Comparison of ENCODE assay signal across 12 cellular contexts in the genomic region with DNA sequence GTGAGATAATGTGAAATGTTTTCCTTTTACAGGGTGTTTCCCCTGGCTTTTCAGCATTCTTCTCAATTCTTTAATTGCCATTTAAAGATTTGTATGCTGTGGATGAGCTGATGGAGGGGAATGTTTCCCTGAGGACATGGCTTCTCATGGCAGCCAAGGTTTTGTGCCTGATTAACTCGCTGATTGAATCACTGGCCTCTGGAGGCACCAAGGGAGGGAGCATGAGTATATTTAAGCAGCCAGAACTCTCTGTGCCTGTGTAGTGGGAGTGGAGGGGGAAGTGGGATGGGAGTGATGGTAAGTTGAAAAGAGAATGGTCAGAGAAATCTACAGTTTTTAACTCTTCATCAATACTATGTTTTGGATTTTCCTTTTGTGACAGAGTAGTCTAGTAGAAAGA.
DNase-seq lines count a peak whose midpoint lies in the region; ATAC-seq and TF ChIP-seq lines count a peak whose summit lies in the region.
"Had no signal": no experiment of that assay in that cellular context is flagged by ENCODE, and none has a peak within 500 bp of the region (broad histone marks: within the 10 kb centered on the region; RNA-seq: fewer than 3 reads in every experiment).

No MANE protein-coding gene starts in this region.

- H3K4me2 ChIP-seq in BLaER1, result peak overlapping the region; percentile 48
- no peak overlapping the region for H3K4me2 ChIP-seq in parathyroid adenoma (ENCODE audit: low read length)

- no TSS peak for BruUV-seq in Panc1 (replicated peaks; lab: Mats Ljungman, UMichigan)

- CTCF ChIA-PET in Panc1 (lab: Charles Lee), result no interaction called here

- 28 to 54% methylated on average over 1 of the region's 1 CpG for WGBS in esophagus, 2 donors

- DNase-seq in Panc1 (ENCODE audit: low read depth, low spot score) (no peak), SHP77 (lab: John Stamatoyannopoulos, UW) (no peak), CD1c-positive myeloid dendritic cell (ENCODE audit: extremely low spot score) (no peak), H4 (ENCODE audit: low spot score) (no peak)
- DNase-seq: brain microvascular endothelial cell; foreskin keratinocyte; stimulated activated CD4-positive, alpha-beta T cell treated with anti-CD3 and anti-CD28 coated beads, Interleukin-2, amount 100 ng/mL, for 24 hours; upper lobe of right lung had no signal

- no peak for ATAC-seq in Panc1
- no peak for ATAC-seq in HG03108 (IDR thresholded peaks at IDR 0.05; ENCODE audit: unreplicated experiment)
- ATAC-seq: foreskin keratinocyte, upper lobe of right lung had no signal

- H3K4me1 ChIP-seq in BLaER1, result peaks cover 62% of the 10 kb centered on the region
- H3K4me1 ChIP-seq in Panc1 (ENCODE audit: control insufficient read depth, insufficient read depth, low read length), result no peaks in the 10 kb centered on the region
- peaks cover 2 to 17% of the 10 kb centered on the region in 2 donors for H3K4me1 ChIP-seq in esophagus (ENCODE audit: control insufficient read depth in 2 of 2, insufficient read depth in 2 of 2, low read length in 1 of 2)
- H3K4me1 ChIP-seq in parathyroid adenoma, result peaks cover 4% of the 10 kb centered on the region

- intact Hi-C loops in Panc1 (cut with micrococcal nuclease; ENCODE audit: unreplicated experiment), result no loop called here

- in situ Hi-C loops in Panc1 (cut with HindIII; ENCODE audit: low pct_unique_long_range_greater_than_20kb, low sequenced_read_pairs), result no loop called here

- H4K20me1 ChIP-seq in BLaER1, result no peaks in the 10 kb centered on the region

- H3K79me2 ChIP-seq in parathyroid adenoma, result peaks cover 15% of the 10 kb centered on the region

- H3K9me3 ChIP-seq in BLaER1 (no peaks in the 10 kb centered on the region), Panc1 (ENCODE audit: control insufficient read depth, insufficient read depth, low read depth, low read length) (no peaks in the 10 kb centered on the region), esophagus (ENCODE audit: control insufficient read depth in 2 of 2, insufficient read depth in 1 of 2, low read depth in 1 of 2, low read length in 1 of 2) (no peaks in the 10 kb centered on the region), parathyroid adenoma (ENCODE audit: control insufficient read depth, low read length) (no peaks in the 10 kb centered on the region)
- H3K9me3 ChIP-seq: upper lobe of right lung had no signal

- H3K9ac ChIP-seq in BLaER1 (no peak overlapping the region), parathyroid adenoma (no peak overlapping the region)

- H3K27ac ChIP-seq in BLaER1 (no peak overlapping the region), Panc1 (ENCODE audit: low read length) (no peak overlapping the region), esophagus (ENCODE audit: low read depth in 2 of 2, low read length in 1 of 2) (peak overlapping the region; percentile 21 to 58), parathyroid adenoma (peak overlapping the region; percentile 36)
- H3K27ac ChIP-seq: brain microvascular endothelial cell, foreskin keratinocyte, upper lobe of right lung had no signal

- H3K27me3 ChIP-seq in BLaER1, result no peaks in the 10 kb centered on the region
- no peaks in the 10 kb centered on the region for H3K27me3 ChIP-seq in Panc1 (ENCODE audit: control insufficient read depth, insufficient read depth, low read length)
- no peaks in the 10 kb centered on the region for H3K27me3 ChIP-seq in esophagus (ENCODE audit: control insufficient read depth in 1 of 2, insufficient read depth in 2 of 2, low read length in 2 of 2)
- H3K27me3 ChIP-seq in parathyroid adenoma (ENCODE audit: control insufficient read depth, insufficient read depth, low read length), result no peaks in the 10 kb centered on the region
- H3K27me3 ChIP-seq: brain microvascular endothelial cell, foreskin keratinocyte, upper lobe of right lung had no signal

- H3K36me3 ChIP-seq in BLaER1, result no peaks in the 10 kb centered on the region
- no peaks in the 10 kb centered on the region for H3K36me3 ChIP-seq in Panc1 (ENCODE audit: control insufficient read depth, insufficient read depth, low read length)
- no peaks in the 10 kb centered on the region for H3K36me3 ChIP-seq in esophagus (ENCODE audit: control insufficient read depth in 2 of 2, insufficient read depth in 2 of 2, low read length in 1 of 2)
- no peaks in the 10 kb centered on the region for H3K36me3 ChIP-seq in parathyroid adenoma (ENCODE audit: control insufficient read depth, insufficient read depth, low read length)
- H3K36me3 ChIP-seq: brain microvascular endothelial cell, upper lobe of right lung had no signal

- no peak overlapping the region for H2AFZ ChIP-seq in parathyroid adenoma

- POLR2A ChIA-PET in Panc1 (lab: Charles Lee), result interaction anchor here (0.7 kb wide), 1 partner anchor 101 kb away, joined by 6 read pairs; no protein-coding TSS in a partner anchor

- 0 out of 2 replicates have a peak, but pooled peaks have one; percentile 6 for TF ChIP-seq CTCF in Panc1 (IDR thresholded peaks at IDR 0.05)
- no peak for TF ChIP-seq CTCF in parathyroid adenoma (IDR thresholded peaks at IDR 0.05)

- no peak overlapping the region for H3K4me3 ChIP-seq in BLaER1
- H3K4me3 ChIP-seq in Panc1 (ENCODE audit: low read depth in 2 of 2, low read length in 2 of 2), result no peak overlapping the region
- H3K4me3 ChIP-seq in esophagus (ENCODE audit: low read depth in 1 of 2, low read length in 2 of 2), result no peak overlapping the region
- H3K4me3 ChIP-seq in parathyroid adenoma (ENCODE audit: low read depth, low read length), result no peak overlapping the region
- H3K4me3 ChIP-seq: upper lobe of right lung had no signal

Comparison
In these comparisons a context has a peak if more than half of its experiments do, and no peak if none do; other contexts are left out.
1. H3K27ac ChIP-seq: peak in esophagus (2 of 2) and parathyroid adenoma (single experiment); none in BLaER1 (single experiment) and Panc1 (single experiment).